In genomic region chr20:15986690-15987089, GRCh38 we compare ENCODE assay signal across 1 cellular context.
A peak's percentile ranks its signal among the peaks of the same experiment; 100 is the strongest.
TF ChIP-seq lines count a peak whose summit lies in the region.

No MANE protein-coding gene starts in this region.

TF ChIP-seq in GM12878, 131 proteins besides CTCF, POLR2A, EP300 and RAD21 (continued from another document):
- TF ChIP-seq CEBPZ (IDR thresholded peaks at IDR 0.05; ENCODE audit: low read depth, low read length) (no peak), SMC3 (IDR thresholded peaks at IDR 0.05; ENCODE audit: borderline replicate concordance, low read length) (no peak), CREB1 (IDR thresholded peaks at IDR 0.05; ENCODE audit: low read depth) (peak; percentile 40; the same call in 1 of the 2 replicates), REST (IDR thresholded peaks at IDR 0.05; ENCODE audit: low read depth, low read length) (no peak), ZNF207 (IDR thresholded peaks at IDR 0.05; ENCODE audit: borderline replicate concordance) (no peak), TCF3 (IDR thresholded peaks at IDR 0.05; ENCODE audit: borderline replicate concordance, insufficient read depth, low read depth, low read length) (no peak), ZNF24 (IDR thresholded peaks at IDR 0.05) (no peak), RUNX3 (IDR thresholded peaks at IDR 0.05; ENCODE audit: low read length) (peak; percentile 70), MEF2B (IDR thresholded peaks at IDR 0.05; ENCODE audit: partially characterized antibody, poor library complexity, severe bottlenecking) (peak; percentile 81), FOS (IDR thresholded peaks at IDR 0.05; ENCODE audit: borderline replicate concordance, extremely low read depth, insufficient read length) (no peak), SRF (IDR thresholded peaks at IDR 0.05; ENCODE audit: low read depth in 2 of 2, low read length in 2 of 2) (no peak), CREM (IDR thresholded peaks at IDR 0.05; ENCODE audit: low read depth) (peak; percentile 45; the same call in 1 of the 2 replicates), MXI1 (IDR thresholded peaks at IDR 0.05; ENCODE audit: low read depth, low read length) (peak; percentile 21; the same call in 1 of the 2 replicates), BACH1 (IDR thresholded peaks at IDR 0.05; ENCODE audit: borderline replicate concordance) (no peak), SUZ12 (IDR thresholded peaks at IDR 0.05; ENCODE audit: unreplicated experiment) (no peak), NBN (IDR thresholded peaks at IDR 0.05) (peak; percentile 73), MTA3 (IDR thresholded peaks at IDR 0.05; ENCODE audit: borderline replicate concordance, low read length) (peak; percentile 80), MEF2A (IDR thresholded peaks at IDR 0.05; ENCODE audit: insufficient read depth, low read depth, low read length) (peak; percentile 91), EED (IDR thresholded peaks at IDR 0.05; ENCODE audit: low read depth) (no peak; the same call in 1 of the 2 replicates), NFYA (IDR thresholded peaks at IDR 0.05; ENCODE audit: borderline replicate concordance, low read depth, low read length) (no peak), EZH2 (IDR thresholded peaks at IDR 0.05; ENCODE audit: borderline replicate concordance, control insufficient read depth, low read depth, low read length) (no peak), PAX8 (IDR thresholded peaks at IDR 0.05) (no peak), CBFB (IDR thresholded peaks at IDR 0.05; ENCODE audit: low read depth) (no peak), NRF1 (conservative IDR thresholded peaks at IDR 0.05; ENCODE audit: low read depth, low read length) (no peak), PML (IDR thresholded peaks at IDR 0.05; ENCODE audit: low read length) (0 out of 2 replicates have a peak, but pooled peaks have one; percentile 34), SMARCA5 (IDR thresholded peaks at IDR 0.05) (no peak), SUPT20H (IDR thresholded peaks at IDR 0.05; ENCODE audit: borderline replicate concordance, control insufficient read depth, low read depth, low read length) (no peak), BHLHE40 (IDR thresholded peaks at IDR 0.05; ENCODE audit: borderline replicate concordance in 1 of 2, low read depth in 2 of 2, low read length in 1 of 2) (peak; percentile 47 to 70; a peak in 1 of 4 replicates), ZBED1 (IDR thresholded peaks at IDR 0.05; ENCODE audit: borderline replicate concordance) (peak; percentile 66; the same call in 1 of the 2 replicates), CHD4 (IDR thresholded peaks at IDR 0.05) (no peak), USF1 (IDR thresholded peaks at IDR 0.05; ENCODE audit: borderline replicate concordance, extremely low read length, insufficient read depth, low read depth, low read length) (no peak), SMAD1 (IDR thresholded peaks at IDR 0.05; ENCODE audit: low read depth, partially characterized antibody) (no peak), TBL1XR1 (IDR thresholded peaks at IDR 0.05; ENCODE audit: low read depth, low read length) (peak; percentile 88), SREBF2 (IDR thresholded peaks at IDR 0.05; ENCODE audit: low read length) (no peak)
- TF ChIP-seq, protein P1, sequence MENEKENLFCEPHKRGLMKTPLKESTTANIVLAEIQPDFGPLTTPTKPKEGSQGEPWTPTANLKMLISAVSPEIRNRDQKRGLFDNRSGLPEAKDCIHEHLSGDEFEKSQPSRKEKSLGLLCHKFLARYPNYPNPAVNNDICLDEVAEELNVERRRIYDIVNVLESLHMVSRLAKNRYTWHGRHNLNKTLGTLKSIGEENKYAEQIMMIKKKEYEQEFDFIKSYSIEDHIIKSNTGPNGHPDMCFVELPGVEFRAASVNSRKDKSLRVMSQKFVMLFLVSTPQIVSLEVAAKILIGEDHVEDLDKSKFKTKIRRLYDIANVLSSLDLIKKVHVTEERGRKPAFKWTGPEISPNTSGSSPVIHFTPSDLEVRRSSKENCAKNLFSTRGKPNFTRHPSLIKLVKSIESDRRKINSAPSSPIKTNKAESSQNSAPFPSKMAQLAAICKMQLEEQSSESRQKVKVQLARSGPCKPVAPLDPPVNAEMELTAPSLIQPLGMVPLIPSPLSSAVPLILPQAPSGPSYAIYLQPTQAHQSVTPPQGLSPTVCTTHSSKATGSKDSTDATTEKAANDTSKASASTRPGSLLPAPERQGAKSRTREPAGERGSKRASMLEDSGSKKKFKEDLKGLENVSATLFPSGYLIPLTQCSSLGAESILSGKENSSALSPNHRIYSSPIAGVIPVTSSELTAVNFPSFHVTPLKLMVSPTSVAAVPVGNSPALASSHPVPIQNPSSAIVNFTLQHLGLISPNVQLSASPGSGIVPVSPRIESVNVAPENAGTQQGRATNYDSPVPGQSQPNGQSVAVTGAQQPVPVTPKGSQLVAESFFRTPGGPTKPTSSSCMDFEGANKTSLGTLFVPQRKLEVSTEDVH (IDR thresholded peaks at IDR 0.05; ENCODE audit: low read depth, partially characterized antibody): no peak
- TF ChIP-seq, protein P2, sequence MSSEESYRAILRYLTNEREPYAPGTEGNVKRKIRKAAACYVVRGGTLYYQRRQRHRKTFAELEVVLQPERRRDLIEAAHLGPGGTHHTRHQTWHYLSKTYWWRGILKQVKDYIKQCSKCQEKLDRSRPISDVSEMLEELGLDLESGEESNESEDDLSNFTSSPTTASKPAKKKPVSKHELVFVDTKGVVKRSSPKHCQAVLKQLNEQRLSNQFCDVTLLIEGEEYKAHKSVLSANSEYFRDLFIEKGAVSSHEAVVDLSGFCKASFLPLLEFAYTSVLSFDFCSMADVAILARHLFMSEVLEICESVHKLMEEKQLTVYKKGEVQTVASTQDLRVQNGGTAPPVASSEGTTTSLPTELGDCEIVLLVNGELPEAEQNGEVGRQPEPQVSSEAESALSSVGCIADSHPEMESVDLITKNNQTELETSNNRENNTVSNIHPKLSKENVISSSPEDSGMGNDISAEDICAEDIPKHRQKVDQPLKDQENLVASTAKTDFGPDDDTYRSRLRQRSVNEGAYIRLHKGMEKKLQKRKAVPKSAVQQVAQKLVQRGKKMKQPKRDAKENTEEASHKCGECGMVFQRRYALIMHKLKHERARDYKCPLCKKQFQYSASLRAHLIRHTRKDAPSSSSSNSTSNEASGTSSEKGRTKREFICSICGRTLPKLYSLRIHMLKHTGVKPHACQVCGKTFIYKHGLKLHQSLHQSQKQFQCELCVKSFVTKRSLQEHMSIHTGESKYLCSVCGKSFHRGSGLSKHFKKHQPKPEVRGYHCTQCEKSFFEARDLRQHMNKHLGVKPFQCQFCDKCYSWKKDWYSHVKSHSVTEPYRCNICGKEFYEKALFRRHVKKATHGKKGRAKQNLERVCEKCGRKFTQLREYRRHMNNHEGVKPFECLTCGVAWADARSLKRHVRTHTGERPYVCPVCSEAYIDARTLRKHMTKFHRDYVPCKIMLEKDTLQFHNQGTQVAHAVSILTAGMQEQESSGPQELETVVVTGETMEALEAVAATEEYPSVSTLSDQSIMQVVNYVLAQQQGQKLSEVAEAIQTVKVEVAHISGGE (CRISPR knock-in tag; IDR thresholded peaks at IDR 0.05): no peak
- TF ChIP-seq, protein P3, sequence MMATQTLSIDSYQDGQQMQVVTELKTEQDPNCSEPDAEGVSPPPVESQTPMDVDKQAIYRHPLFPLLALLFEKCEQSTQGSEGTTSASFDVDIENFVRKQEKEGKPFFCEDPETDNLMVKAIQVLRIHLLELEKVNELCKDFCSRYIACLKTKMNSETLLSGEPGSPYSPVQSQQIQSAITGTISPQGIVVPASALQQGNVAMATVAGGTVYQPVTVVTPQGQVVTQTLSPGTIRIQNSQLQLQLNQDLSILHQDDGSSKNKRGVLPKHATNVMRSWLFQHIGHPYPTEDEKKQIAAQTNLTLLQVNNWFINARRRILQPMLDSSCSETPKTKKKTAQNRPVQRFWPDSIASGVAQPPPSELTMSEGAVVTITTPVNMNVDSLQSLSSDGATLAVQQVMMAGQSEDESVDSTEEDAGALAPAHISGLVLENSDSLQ (IDR thresholded peaks at IDR 0.05): no peak
